ENCODE assay signal across 27 cellular contexts in the genomic region with DNA sequence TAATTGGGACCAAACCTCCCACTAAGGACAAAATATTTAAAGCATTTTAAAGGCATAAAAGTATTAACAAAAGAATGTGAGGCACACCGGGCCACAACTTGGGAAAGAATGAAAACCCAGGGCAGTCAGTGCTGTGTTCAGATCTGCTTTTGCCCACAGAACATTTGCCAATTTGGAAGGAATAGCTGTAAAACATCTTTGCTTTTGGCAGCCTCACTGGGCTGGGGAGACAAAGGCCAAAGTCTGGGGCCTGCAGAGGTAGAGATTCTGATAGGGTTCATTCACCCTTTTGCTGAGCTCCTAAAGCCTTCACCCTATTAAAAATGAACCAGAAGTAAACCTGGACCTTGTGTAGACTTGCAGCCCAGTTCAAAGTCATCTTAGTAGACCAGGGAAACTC.
"Had no signal": no experiment of that assay in that cellular context is flagged by ENCODE, and none has a peak within 500 bp of the region (broad histone marks: within the 10 kb centered on the region; RNA-seq: fewer than 3 reads in every experiment).

No MANE protein-coding gene starts in this region.

- H3K36me3 ChIP-seq: breast epithelium, MG63 had no signal

- H3K27me3 ChIP-seq: breast epithelium, MG63, SJSA1 had no signal

- H3K27ac ChIP-seq: breast epithelium, SJSA1, VCaP had no signal

- H3K4me3 Mint-ChIP-seq: activated CD8-positive, alpha-beta T cell treated with anti-CD3 and anti-CD28 coated beads, Interleukin-2, amount 10 ng/mL, durations not matched to agents 7 days and 5 days; activated naive CD8-positive, alpha-beta T cell treated with anti-CD3 and anti-CD28 coated beads, Interleukin-2, amount 50 U/mL, for 24 hours had no signal

- H3K4me3 ChIP-seq: breast epithelium, MG63, SJSA1 had no signal

- H3K27ac Mint-ChIP-seq: activated CD8-positive, alpha-beta T cell treated with anti-CD3 and anti-CD28 coated beads, Interleukin-2, amount 10 ng/mL, durations not matched to agents 7 days and 5 days; activated naive CD8-positive, alpha-beta T cell treated with anti-CD3 and anti-CD28 coated beads, Interleukin-2, amount 50 U/mL, for 24 hours had no signal

- H3K9me3 ChIP-seq: MG63, SJSA1 had no signal

- H3K4me1 ChIP-seq: breast epithelium, SJSA1 had no signal

- H3K9me3 Mint-ChIP-seq: activated naive CD4-positive, alpha-beta T cell treated with anti-CD3 and anti-CD28 coated beads, Interleukin-2, amount 50 U/mL, for 72 hours; activated naive CD8-positive, alpha-beta T cell treated with anti-CD3 and anti-CD28 coated beads, Interleukin-2, amount 50 U/mL, for 24 hours had no signal

- DNase-seq: activated CD4-positive, CD25-positive, alpha-beta regulatory T cell; activated CD8-positive, alpha-beta memory T cell treated with anti-CD3 and anti-CD28 coated beads, Interleukin-2, amount 50 U/mL, for 48 hours; activated CD8-positive, alpha-beta T cell treated with anti-CD3 and anti-CD28 coated beads, Interleukin-2, amount 10 ng/mL, durations not matched to agents 7 days and 5 days; activated naive CD4-positive, alpha-beta T cell; activated naive CD8-positive, alpha-beta T cell treated with anti-CD3 and anti-CD28 coated beads, Interleukin-2, amount 50 U/mL, for 24 hours; activated T-cell treated with anti-CD3 and anti-CD28 coated beads, Interleukin-2, amount 50 U/mL, for 1 hour; amygdala; caudate nucleus; MG63; MV-4-11; NCI-H1092 treated with DMSO at 0.1 percent for 48 hours; NCI-H1436; NCI-H187 treated with DMSO at 0.1 percent for 48 hours; NCI-H2081 treated with DMSO at 0.1 percent for 48 hours; NCI-H446; NCI-H524; PC-3; SHP77; SW 1271; T1000 had no signal

- FAIRE-seq: RCC 7860, TTC549 had no signal

- ATAC-seq: activated CD8-positive, alpha-beta T cell treated with anti-CD3 and anti-CD28 coated beads, Interleukin-2, amount 10 ng/mL, durations not matched to agents 7 days and 5 days; activated naive CD4-positive, alpha-beta T cell treated with anti-CD3 and anti-CD28 coated beads, Interleukin-2, amount 50 U/mL, for 72 hours; activated naive CD8-positive, alpha-beta T cell treated with anti-CD3 and anti-CD28 coated beads, Interleukin-2, amount 50 U/mL, for 24 hours; PC-3; SK-N-SH treated with all-trans-retinoic acid at 6 μM for 48 hours had no signal

- H3K27me3 Mint-ChIP-seq: activated naive CD8-positive, alpha-beta T cell treated with anti-CD3 and anti-CD28 coated beads, Interleukin-2, amount 50 U/mL, for 24 hours had no signal
